ENCODE assay signal across 10 cellular contexts in the genomic region with DNA sequence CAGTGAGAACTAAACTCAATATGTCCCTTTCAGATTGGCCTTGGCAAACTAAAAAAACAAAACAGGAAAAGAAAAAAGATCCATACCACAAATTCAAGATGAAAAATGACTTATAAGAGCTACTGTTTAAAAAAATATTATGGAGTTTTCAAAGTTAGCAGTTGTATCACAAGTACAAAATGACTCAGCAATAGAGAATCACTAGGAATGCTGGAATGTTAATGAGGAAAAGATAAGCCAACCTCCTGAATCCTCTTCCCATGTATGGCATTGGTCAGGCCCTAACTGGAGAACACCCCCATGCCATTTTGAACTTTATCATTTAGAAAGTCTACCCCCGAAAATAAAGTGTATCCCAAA.
DNase-seq lines count a peak whose midpoint lies in the region; ATAC-seq and TF ChIP-seq lines count a peak whose summit lies in the region.
"Had no signal": no experiment of that assay in that cellular context is flagged by ENCODE, and none has a peak within 500 bp of the region (broad histone marks: within the 10 kb centered on the region; RNA-seq: fewer than 3 reads in every experiment).

No MANE protein-coding gene starts in this region.

- H3K4me3 ChIP-seq in SK-N-SH (ENCODE audit: low read depth in 2 of 2, low read length in 1 of 2), result no peak overlapping the region
- H3K4me3 ChIP-seq in gastroesophageal sphincter, result no peak overlapping the region
- H3K4me3 ChIP-seq in rectal smooth muscle tissue (ENCODE audit: low read length), result no peak overlapping the region
- no peak overlapping the region for H3K4me3 ChIP-seq in H7 (ENCODE audit: insufficient read depth, low read depth, low read length)

- H3K79me2 ChIP-seq in SK-N-SH (ENCODE audit: insufficient read depth), result no peaks in the 10 kb centered on the region

- POLR2A ChIA-PET in SK-N-SH (lab: Yijun Ruan, JAX), result no interaction called here

- TF ChIP-seq CTCF in SK-N-SH (IDR thresholded peaks at IDR 0.05), result no peak
- no peak for TF ChIP-seq CTCF in gastroesophageal sphincter (IDR thresholded peaks at IDR 0.05)

- H4K20me1 ChIP-seq in SK-N-SH (ENCODE audit: insufficient read depth), result no peaks in the 10 kb centered on the region

- no peak for TF ChIP-seq RAD21 in SK-N-SH (IDR thresholded peaks at IDR 0.05; ENCODE audit: low read length)

- H3K9ac ChIP-seq in SK-N-SH (no peak overlapping the region; the same call in 1 of the 2 replicates), rectal smooth muscle tissue (ENCODE audit: low read length) (no peak overlapping the region)

- CTCF ChIA-PET in SK-N-SH (lab: Yijun Ruan, JAX), result interaction anchor here (1.9 kb wide), 1 partner anchor 25 kb away, joined by 10 read pairs; no protein-coding TSS in a partner anchor

- peak in 1 of 2 experiments; percentile 50; a peak in 1 of 4 replicates for TF ChIP-seq EP300 in SK-N-SH (IDR thresholded peaks at IDR 0.05; ENCODE audit: borderline replicate concordance in 1 of 2, low read depth in 1 of 2, low read length in 1 of 2)
- no peak for TF ChIP-seq EP300 in gastroesophageal sphincter (IDR thresholded peaks at IDR 0.05)

- ATAC-seq in gastroesophageal sphincter (peak; percentile 73), GM18505 (IDR thresholded peaks at IDR 0.05; ENCODE audit: unreplicated experiment) (no peak), HG03159 (IDR thresholded peaks at IDR 0.05; ENCODE audit: unreplicated experiment) (no peak)

- no peak for TF ChIP-seq POLR2A in gastroesophageal sphincter (IDR thresholded peaks at IDR 0.05)
- TF ChIP-seq POLR2A in erythroblast (IDR thresholded peaks at IDR 0.05; ENCODE audit: low read length), result no peak
- no peak for TF ChIP-seq POLR2A in GM18505 (IDR thresholded peaks at IDR 0.05; ENCODE audit: borderline replicate concordance, extremely low read depth, insufficient read depth, insufficient read length)

- H3K27me3 ChIP-seq in SK-N-SH (ENCODE audit: insufficient read depth) (no peaks in the 10 kb centered on the region), gastroesophageal sphincter (no peaks in the 10 kb centered on the region), rectal smooth muscle tissue (ENCODE audit: control insufficient read depth, insufficient read depth, low read length) (no peaks in the 10 kb centered on the region), H7 (ENCODE audit: control insufficient read depth, insufficient read depth, low read length) (no peaks in the 10 kb centered on the region)

- peak overlapping the region; percentile 74 to 78; a peak in 3 of 4 replicates for H3K27ac ChIP-seq in SK-N-SH (ENCODE audit: low read depth in 2 of 2, low read length in 1 of 2)
- H3K27ac ChIP-seq in gastroesophageal sphincter, result peak overlapping the region; percentile 76 to 87 (median 84)
- H3K27ac ChIP-seq in rectal smooth muscle tissue (ENCODE audit: low read depth, low read length), result peak overlapping the region; percentile 77

- peak overlapping the region; percentile 17; the same call in 1 of the 2 replicates for H3K4me2 ChIP-seq in SK-N-SH

- H3K9me2 ChIP-seq in SK-N-SH, result no peaks in the 10 kb centered on the region

- no peaks in the 10 kb centered on the region for H3K36me3 ChIP-seq in SK-N-SH (replicated peaks in 1 of 2; ENCODE audit: control insufficient read depth in 1 of 2, insufficient read depth in 2 of 2, low read length in 1 of 2)
- no peaks in the 10 kb centered on the region for H3K36me3 ChIP-seq in gastroesophageal sphincter
- H3K36me3 ChIP-seq in rectal smooth muscle tissue (ENCODE audit: control insufficient read depth, insufficient read depth, low read length), result no peaks in the 10 kb centered on the region
- no peaks in the 10 kb centered on the region for H3K36me3 ChIP-seq in H7 (replicated peaks; ENCODE audit: control insufficient read depth, insufficient read depth, low read length)

- peaks cover 7% of the 10 kb centered on the region for H3F3A ChIP-seq in SK-N-SH (replicated peaks; ENCODE audit: insufficient read depth)

- WGBS in SK-N-SH (ENCODE audit: low lambda C conversion rate), result 38% methylated on average over 1 of the region's 1 CpG
- WGBS in gastroesophageal sphincter (ENCODE audit: low coverage in 1 of 2), 2 donors, result 40 to 56% methylated on average over 1 of the region's 1 CpG

- DNase-seq in EL (peak; percentile 86), SK-N-SH (no peak), erythroblast (lab: John Stamatoyannopoulos, UW) (no peak), H7 (no peak)
- DNase-seq: activated T-cell treated with anti-CD3 and anti-CD28 coated beads, Interleukin-2, amount 50 U/mL, for 24 hours; NCI-H446 had no signal

- H2AFZ ChIP-seq in SK-N-SH (ENCODE audit: low read depth), result peak overlapping the region; percentile 66

- H3K4me1 ChIP-seq in SK-N-SH (ENCODE audit: control insufficient read depth in 1 of 2, insufficient read depth in 2 of 2, low read depth in 1 of 2, low read length in 1 of 2) (peaks cover 5 to 9% of the 10 kb centered on the region in 2 experiments; a peak in 3 of 4 replicates), gastroesophageal sphincter (peaks cover 5 to 54% (median 10%) of the 10 kb centered on the region in 3 donors), rectal smooth muscle tissue (ENCODE audit: control insufficient read depth, insufficient read depth, low read length) (peaks cover 31% of the 10 kb centered on the region)

- no peaks in the 10 kb centered on the region for H3K9me3 ChIP-seq in SK-N-SH
- no peaks in the 10 kb centered on the region for H3K9me3 ChIP-seq in gastroesophageal sphincter

TF ChIP-seq in SK-N-SH, 30 proteins besides CTCF, POLR2A, EP300 and RAD21:
- TF ChIP-seq POLR2AphosphoS5 (IDR thresholded peaks at IDR 0.05; ENCODE audit: low read depth, low read length), result no peak
- no peak for TF ChIP-seq TAF1 (IDR thresholded peaks at IDR 0.05; ENCODE audit: borderline replicate concordance, low read depth, low read length)
- no peak for TF ChIP-seq SMC3 (IDR thresholded peaks at IDR 0.05; ENCODE audit: low read depth, low read length)
- 0 out of 2 replicates have a peak, but pooled peaks have one; percentile 5 for TF ChIP-seq NFIC (IDR thresholded peaks at IDR 0.05; ENCODE audit: borderline replicate concordance)
- TF ChIP-seq, protein P1, sequence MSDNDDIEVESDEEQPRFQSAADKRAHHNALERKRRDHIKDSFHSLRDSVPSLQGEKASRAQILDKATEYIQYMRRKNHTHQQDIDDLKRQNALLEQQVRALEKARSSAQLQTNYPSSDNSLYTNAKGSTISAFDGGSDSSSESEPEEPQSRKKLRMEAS (IDR thresholded peaks at IDR 0.05; ENCODE audit: low read depth), result no peak
- TF ChIP-seq, protein P2, sequence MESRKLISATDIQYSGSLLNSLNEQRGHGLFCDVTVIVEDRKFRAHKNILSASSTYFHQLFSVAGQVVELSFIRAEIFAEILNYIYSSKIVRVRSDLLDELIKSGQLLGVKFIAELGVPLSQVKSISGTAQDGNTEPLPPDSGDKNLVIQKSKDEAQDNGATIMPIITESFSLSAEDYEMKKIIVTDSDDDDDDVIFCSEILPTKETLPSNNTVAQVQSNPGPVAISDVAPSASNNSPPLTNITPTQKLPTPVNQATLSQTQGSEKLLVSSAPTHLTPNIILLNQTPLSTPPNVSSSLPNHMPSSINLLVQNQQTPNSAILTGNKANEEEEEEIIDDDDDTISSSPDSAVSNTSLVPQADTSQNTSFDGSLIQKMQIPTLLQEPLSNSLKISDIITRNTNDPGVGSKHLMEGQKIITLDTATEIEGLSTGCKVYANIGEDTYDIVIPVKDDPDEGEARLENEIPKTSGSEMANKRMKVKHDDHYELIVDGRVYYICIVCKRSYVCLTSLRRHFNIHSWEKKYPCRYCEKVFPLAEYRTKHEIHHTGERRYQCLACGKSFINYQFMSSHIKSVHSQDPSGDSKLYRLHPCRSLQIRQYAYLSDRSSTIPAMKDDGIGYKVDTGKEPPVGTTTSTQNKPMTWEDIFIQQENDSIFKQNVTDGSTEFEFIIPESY (IDR thresholded peaks at IDR 0.05; ENCODE audit: borderline replicate concordance, low read depth), result no peak
- no peak for TF ChIP-seq GATA2 (CRISPR knock-in tag; IDR thresholded peaks at IDR 0.05)
- peak; percentile 46 for TF ChIP-seq TCF12 (IDR thresholded peaks at IDR 0.05)
- peak; percentile 78; the same call in 1 of the 2 replicates for TF ChIP-seq TEAD4 (IDR thresholded peaks at IDR 0.05; ENCODE audit: borderline replicate concordance, insufficient read depth)
- TF ChIP-seq, protein P3, sequence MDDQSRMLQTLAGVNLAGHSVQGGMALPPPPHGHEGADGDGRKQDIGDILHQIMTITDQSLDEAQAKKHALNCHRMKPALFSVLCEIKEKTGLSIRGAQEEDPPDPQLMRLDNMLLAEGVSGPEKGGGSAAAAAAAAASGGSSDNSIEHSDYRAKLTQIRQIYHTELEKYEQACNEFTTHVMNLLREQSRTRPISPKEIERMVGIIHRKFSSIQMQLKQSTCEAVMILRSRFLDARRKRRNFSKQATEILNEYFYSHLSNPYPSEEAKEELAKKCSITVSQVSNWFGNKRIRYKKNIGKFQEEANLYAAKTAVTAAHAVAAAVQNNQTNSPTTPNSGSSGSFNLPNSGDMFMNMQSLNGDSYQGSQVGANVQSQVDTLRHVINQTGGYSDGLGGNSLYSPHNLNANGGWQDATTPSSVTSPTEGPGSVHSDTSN (IDR thresholded peaks at IDR 0.05), result 0 out of 2 replicates have a peak, but pooled peaks have one; percentile 3
- no peak for TF ChIP-seq MEF2A (IDR thresholded peaks at IDR 0.05; ENCODE audit: borderline replicate concordance, low read depth)
- TF ChIP-seq JUND (IDR thresholded peaks at IDR 0.05), result peak; percentile 58
- peak; percentile 56; the same call in 1 of the 2 replicates for TF ChIP-seq FOSL2 (IDR thresholded peaks at IDR 0.05; ENCODE audit: borderline replicate concordance, low read depth)
- TF ChIP-seq, protein P4, sequence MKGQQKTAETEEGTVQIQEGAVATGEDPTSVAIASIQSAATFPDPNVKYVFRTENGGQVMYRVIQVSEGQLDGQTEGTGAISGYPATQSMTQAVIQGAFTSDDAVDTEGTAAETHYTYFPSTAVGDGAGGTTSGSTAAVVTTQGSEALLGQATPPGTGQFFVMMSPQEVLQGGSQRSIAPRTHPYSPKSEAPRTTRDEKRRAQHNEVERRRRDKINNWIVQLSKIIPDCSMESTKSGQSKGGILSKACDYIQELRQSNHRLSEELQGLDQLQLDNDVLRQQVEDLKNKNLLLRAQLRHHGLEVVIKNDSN (IDR thresholded peaks at IDR 0.05; ENCODE audit: borderline replicate concordance, low read depth), result no peak
